ENCODE assay signal across 26 cellular contexts in genomic region chr6:143015300-143015706, GRCh38. TPM values are rescaled to one million over a fixed set of nuclear protein-coding genes. Genes with fewer than 3 reads are reported as not detected.
DNase-seq lines count a peak whose midpoint lies in the region; ATAC-seq and FAIRE-seq lines count a peak whose summit lies in the region.
"Had no signal": no experiment of that assay in that cellular context is flagged by ENCODE, and none has a peak within 500 bp of the region (broad histone marks: within the 10 kb centered on the region; RNA-seq: fewer than 3 reads in every experiment).

No MANE protein-coding gene starts in this region.

- no peak overlapping the region for H3K27ac ChIP-seq in aorta (ENCODE audit: low read depth in 1 of 2, low read length in 2 of 2)
- H3K27ac ChIP-seq: 22Rv1, cardiac muscle cell, heart left ventricle had no signal

- H3K4me1 ChIP-seq in aorta (ENCODE audit: control insufficient read depth in 1 of 2, insufficient read depth in 2 of 2, low read length in 2 of 2): no peaks in the 10 kb centered on the region
- H3K4me1 ChIP-seq: heart left ventricle had no signal

- intact Hi-C loops in aorta (cut with DNase I): no loop called here

- H3K27me3 ChIP-seq in aorta (ENCODE audit: control insufficient read depth in 1 of 2, insufficient read depth in 2 of 2, low read length in 1 of 2): no peaks in the 10 kb centered on the region
- H3K27me3 ChIP-seq: cardiac muscle cell, heart left ventricle had no signal

- ATAC-seq in activated CD4-positive, CD25-positive, alpha-beta regulatory T cell treated with anti-CD3 and anti-CD28 coated beads, Interleukin-2, amount 50 U/mL, for 24 hours: peak; percentile 67 to 84
- ATAC-seq in aorta (ENCODE audit: low FRiP score) (no peak), HG02852 (IDR thresholded peaks at IDR 0.05; ENCODE audit: unreplicated experiment) (no peak)
- ATAC-seq: heart left ventricle, left lobe of liver, mucosa of descending colon, Panc1, sciatic nerve had no signal

- FAIRE-seq in GM18507 (lab: Jason Lieb, UNC): peak; percentile 73
- FAIRE-seq: TTC549 had no signal

- no peaks in the 10 kb centered on the region for H3K36me3 ChIP-seq in aorta (ENCODE audit: control insufficient read depth in 1 of 2, insufficient read depth in 2 of 2, low read length in 1 of 2)
- H3K36me3 ChIP-seq: cardiac muscle cell, heart left ventricle had no signal

- no peak for DNase-seq in activated CD4-positive, CD25-positive, alpha-beta regulatory T cell (lab: John Stamatoyannopoulos, UW)
- DNase-seq in GM18507 (ENCODE audit: extremely low spot score, insufficient read length, low read depth) (no peak), NAMALWA (ENCODE audit: low spot score) (peak; percentile 11), medulla oblongata (ENCODE audit: extremely low spot score) (peak; percentile 21), aorta (no peak), NCI-H2081 (lab: John Stamatoyannopoulos, UW) (no peak)
- DNase-seq: activated CD4-positive, alpha-beta T cell treated with anti-CD3 and anti-CD28 coated beads, Interleukin-2, amount 10 ng/mL, durations not matched to agents 7 days and 5 days; activated CD8-positive, alpha-beta memory T cell treated with anti-CD3 and anti-CD28 coated beads, Interleukin-2, amount 50 U/mL, for 48 hours; activated gamma-delta T cell treated with Interleukin-2 at 50 U/mL for 16 hours; amniotic stem cell; CD4-positive, alpha-beta T cell; cortex of kidney; heart left ventricle; mucosa of descending colon; NCI-H1105 treated with DMSO at 0.1 percent for 48 hours; NCI-H2081 treated with DMSO at 0.1 percent for 48 hours; NCI-H446; posterior cingulate gyrus had no signal

- WGBS in aorta, 2 donors: 86 to 93% methylated on average over 4 of the region's 4 CpGs

- no peaks in the 10 kb centered on the region for H3K9me3 ChIP-seq in aorta (ENCODE audit: control insufficient read depth, low read length)
- H3K9me3 ChIP-seq: mucosa of descending colon had no signal

- H3K4me3 ChIP-seq in aorta (ENCODE audit: low read length in 2 of 2): no peak overlapping the region
- H3K4me3 ChIP-seq: cardiac muscle cell, heart left ventricle, mucosa of descending colon had no signal

RNA-seq across cellular contexts. Expression of gene AIG1, which starts 45.4 kb away (rescaled TPM):
- total RNA-seq in aorta: 10 to 100 TPM; 32.4 to 37.2 TPM
- polyA plus RNA-seq in aorta: 10 to 100 TPM; 61.4 to 72.3 TPM

Comparison
In these comparisons a context has a peak if more than half of its experiments do, and no peak if none do; other contexts are left out.
1. ATAC-seq: peak in activated CD4-positive, CD25-positive, alpha-beta regulatory T cell treated with anti-CD3 and anti-CD28 coated beads, Interleukin-2, amount 50 U/mL, for 24 hours (2 of 2); none in aorta (single experiment) and HG02852 (single experiment).
2. DNase-seq: peak in NAMALWA (single experiment) and medulla oblongata (single experiment); none in activated CD4-positive, CD25-positive, alpha-beta regulatory T cell (0 of 4), GM18507 (single experiment), aorta (0 of 2) and NCI-H2081 (0 of 2).